In genomic region chr12:109052415-109053323, GRCh38 we compare ENCODE assay signal across 1 cellular context.
A peak's percentile ranks its signal among the peaks of the same experiment; 100 is the strongest.
TF ChIP-seq lines count a peak whose summit lies in the region.

Gene USP30, plus strand, starts transcription at chr12:109052576. Its CDS starts 103 bp downstream, at chr12:109052679.

TF ChIP-seq in HepG2, 621 proteins besides CTCF, POLR2A, EP300 and RAD21 (continued from another document and continues in another):
- TF ChIP-seq IKZF5 (CRISPR knock-in tag; IDR thresholded peaks at IDR 0.05), result peak; percentile 87
- no peak for TF ChIP-seq ZNF510 (CRISPR knock-in tag; IDR thresholded peaks at IDR 0.05; ENCODE audit: low read depth)
- peak; percentile 37; the same call in 1 of the 2 replicates for TF ChIP-seq NCOR1 (IDR thresholded peaks at IDR 0.05; ENCODE audit: borderline replicate concordance, low read length)
- peak; percentile 67; the same call in 1 of the 2 replicates for TF ChIP-seq ZNF274 (CRISPR knock-in tag; IDR thresholded peaks at IDR 0.05)
- no peak for TF ChIP-seq ZNF337 (CRISPR knock-in tag; IDR thresholded peaks at IDR 0.05; ENCODE audit: borderline replicate concordance, low read depth)
- TF ChIP-seq HMG20B (CRISPR knock-in tag; conservative IDR thresholded peaks at IDR 0.05), result 0 out of 2 replicates have a peak, but pooled peaks have one; percentile 52
- no peak for TF ChIP-seq ZBTB7A (CRISPR knock-in tag; IDR thresholded peaks at IDR 0.05)
- TF ChIP-seq GATAD1 (CRISPR knock-in tag; IDR thresholded peaks at IDR 0.05), result peak; percentile 98
- peak; percentile 87 for TF ChIP-seq ZNF710 (CRISPR knock-in tag; IDR thresholded peaks at IDR 0.05; ENCODE audit: borderline replicate concordance)
- TF ChIP-seq MTA1 (CRISPR knock-in tag; IDR thresholded peaks at IDR 0.05; ENCODE audit: borderline replicate concordance), result no peak
- TF ChIP-seq ZNF773 (CRISPR knock-in tag; IDR thresholded peaks at IDR 0.05; ENCODE audit: borderline replicate concordance), result no peak; the same call in 1 of the 2 replicates
- TF ChIP-seq ZNF225 (CRISPR knock-in tag; IDR thresholded peaks at IDR 0.05), result peak; percentile 87
- peak; percentile 61; the same call in 1 of the 2 replicates for TF ChIP-seq ZNF224 (CRISPR knock-in tag; IDR thresholded peaks at IDR 0.05)
- TF ChIP-seq MIER3 (CRISPR knock-in tag; IDR thresholded peaks at IDR 0.05; ENCODE audit: borderline replicate concordance), result peak; percentile 80; the same call in 1 of the 2 replicates
- TF ChIP-seq MLLT10 (CRISPR knock-in tag; IDR thresholded peaks at IDR 0.05), result no peak
- peak; percentile 84 for TF ChIP-seq SKI (IDR thresholded peaks at IDR 0.05; ENCODE audit: partially characterized antibody)
- peak; percentile 81 for TF ChIP-seq PATZ1 (CRISPR knock-in tag; IDR thresholded peaks at IDR 0.05)
- TF ChIP-seq HNRNPL (IDR thresholded peaks at IDR 0.05; ENCODE audit: low read depth, low read length), result no peak
- TF ChIP-seq RFX3 (CRISPR knock-in tag; IDR thresholded peaks at IDR 0.05), result peak; percentile 97
- peak; percentile 82; the same call in 1 of the 2 replicates for TF ChIP-seq MEIS2 (CRISPR knock-in tag; IDR thresholded peaks at IDR 0.05)
- no peak for TF ChIP-seq GZF1 (CRISPR knock-in tag; IDR thresholded peaks at IDR 0.05)
- TF ChIP-seq KDM1A (CRISPR knock-in tag; IDR thresholded peaks at IDR 0.05), result 0 out of 2 replicates have a peak, but pooled peaks have one; percentile 38
- no peak for TF ChIP-seq ZNF3 (CRISPR knock-in tag; IDR thresholded peaks at IDR 0.05)
- peak; percentile 66; the same call in 1 of the 2 replicates for TF ChIP-seq ZBED4 (CRISPR knock-in tag; IDR thresholded peaks at IDR 0.05; ENCODE audit: borderline replicate concordance)
- TF ChIP-seq PHF21A (CRISPR knock-in tag; IDR thresholded peaks at IDR 0.05), result peak; percentile 87
- TF ChIP-seq ATF7-NPFF (CRISPR knock-in tag; IDR thresholded peaks at IDR 0.05; ENCODE audit: low read depth), result peak; percentile 74; the same call in 1 of the 2 replicates
- peak; percentile 22; the same call in 1 of the 2 replicates for TF ChIP-seq ZNF460 (CRISPR knock-in tag; IDR thresholded peaks at IDR 0.05; ENCODE audit: borderline replicate concordance)
- TF ChIP-seq MAFF (IDR thresholded peaks at IDR 0.05; ENCODE audit: low read depth, low read length), result no peak
- peak; percentile 68 for TF ChIP-seq SALL2 (CRISPR knock-in tag; IDR thresholded peaks at IDR 0.05)
- peak; percentile 72 for TF ChIP-seq MEF2D (CRISPR knock-in tag; IDR thresholded peaks at IDR 0.05)
- peak; percentile 38; the same call in 1 of the 2 replicates for TF ChIP-seq ZBTB44 (CRISPR knock-in tag; IDR thresholded peaks at IDR 0.05)
- peak; percentile 60; the same call in 1 of the 2 replicates for TF ChIP-seq ARHGAP35 (CRISPR knock-in tag; IDR thresholded peaks at IDR 0.05; ENCODE audit: borderline replicate concordance)
- no peak for TF ChIP-seq MEIS1 (CRISPR knock-in tag; IDR thresholded peaks at IDR 0.05; ENCODE audit: borderline replicate concordance)
- 0 out of 2 replicates have a peak, but pooled peaks have one; percentile 52 for TF ChIP-seq SIX4 (CRISPR knock-in tag; IDR thresholded peaks at IDR 0.05)
- TF ChIP-seq PRDM15 (CRISPR knock-in tag; IDR thresholded peaks at IDR 0.05), result no peak
- peak; percentile 92 for TF ChIP-seq UBTF (CRISPR knock-in tag; IDR thresholded peaks at IDR 0.05)
- TF ChIP-seq KDM3A (CRISPR knock-in tag; IDR thresholded peaks at IDR 0.05; ENCODE audit: low read depth), result peak; percentile 82
- TF ChIP-seq THAP8 (CRISPR knock-in tag; IDR thresholded peaks at IDR 0.05; ENCODE audit: borderline replicate concordance), result no peak; the same call in 1 of the 2 replicates
- TF ChIP-seq CBX1 (IDR thresholded peaks at IDR 0.05; ENCODE audit: low read depth), result peak; percentile 94
- no peak for TF ChIP-seq ZBTB34 (CRISPR knock-in tag; IDR thresholded peaks at IDR 0.05)
- TF ChIP-seq CBFB (CRISPR knock-in tag; IDR thresholded peaks at IDR 0.05), result peak; percentile 97
- no peak for TF ChIP-seq FLYWCH1 (CRISPR knock-in tag; IDR thresholded peaks at IDR 0.05)
- TF ChIP-seq DDIT3 (CRISPR knock-in tag; IDR thresholded peaks at IDR 0.05), result no peak
- TF ChIP-seq ZNF333 (CRISPR knock-in tag; IDR thresholded peaks at IDR 0.05; ENCODE audit: borderline replicate concordance), result peak; percentile 73; the same call in 1 of the 2 replicates
